In the genomic region with DNA sequence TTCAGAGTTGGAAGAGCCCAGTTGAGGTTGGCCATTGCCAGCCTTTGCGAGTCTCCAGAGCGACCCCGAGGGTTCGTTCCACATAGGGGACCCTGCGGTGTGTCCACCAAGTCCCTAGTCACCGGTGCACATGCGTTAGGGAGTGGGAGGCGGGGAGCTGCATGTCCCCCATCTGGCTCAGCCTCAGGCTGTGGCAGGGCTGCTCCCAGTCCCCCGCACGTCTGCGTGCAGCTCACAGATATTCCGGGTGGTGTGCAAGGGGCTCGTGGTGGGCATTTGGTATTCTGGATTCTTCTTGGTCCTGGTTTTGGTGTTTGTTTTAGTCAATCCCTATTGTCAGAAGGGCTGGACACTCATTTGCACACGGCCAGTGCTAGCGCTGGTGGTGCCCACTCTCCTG, we compare ENCODE assay signal across 24 cellular contexts. TPM values are rescaled to one million over a fixed set of nuclear protein-coding genes. Genes with fewer than 3 reads are reported as not detected.
DNase-seq lines count a peak whose midpoint lies in the region; ATAC-seq, FAIRE-seq and TF ChIP-seq lines count a peak whose summit lies in the region.
"Had no signal": no experiment of that assay in that cellular context is flagged by ENCODE, and none has a peak within 500 bp of the region (broad histone marks: within the 10 kb centered on the region; RNA-seq: fewer than 3 reads in every experiment).

No MANE protein-coding gene starts in this region.

- no TSS peak for BruUV-seq in HepG2 (replicated peaks; lab: Mats Ljungman, UMichigan)

- no peak for TF ChIP-seq POLR2A in HepG2 (IDR thresholded peaks at IDR 0.05; ENCODE audit: insufficient read depth in 1 of 2, low read depth in 2 of 2, low read length in 2 of 2)
- no peak for TF ChIP-seq POLR2A in right lobe of liver (IDR thresholded peaks at IDR 0.05)

- H3K4me2 ChIP-seq in HepG2 (ENCODE audit: low read depth, low read length), result no peak overlapping the region
- H3K4me2 ChIP-seq: BLaER1 had no signal

- no peak for TF ChIP-seq EP300 in HepG2 (IDR thresholded peaks at IDR 0.05; ENCODE audit: low read depth in 2 of 2, low read length in 2 of 2)
- TF ChIP-seq EP300 in HepG2 (CRISPR knock-in tag; IDR thresholded peaks at IDR 0.05; ENCODE audit: borderline replicate concordance), result no peak

- no peak overlapping the region for H2AFZ ChIP-seq in HepG2 (ENCODE audit: low read length)

- no peak overlapping the region for H3K4me3 ChIP-seq in HepG2 (replicated peaks in 1 of 3; ENCODE audit: insufficient read depth in 1 of 3, low read depth in 2 of 3, low read length in 3 of 3)
- no peak overlapping the region for H3K4me3 ChIP-seq in right lobe of liver
- H3K4me3 ChIP-seq: BLaER1 had no signal

- H3K4me1 ChIP-seq in HepG2 (ENCODE audit: insufficient read depth, low read length) (no peaks in the 10 kb centered on the region), right lobe of liver (no peaks in the 10 kb centered on the region)
- H3K4me1 ChIP-seq: BE2C had no signal

- POLR2A ChIA-PET in HepG2 (lab: Yijun Ruan, JAX), result no interaction called here

- H3K79me2 ChIP-seq in HepG2 (ENCODE audit: insufficient read depth, low read length), result no peaks in the 10 kb centered on the region

- H3K9me3 ChIP-seq in HepG2 (ENCODE audit: low read length) (no peaks in the 10 kb centered on the region), right lobe of liver (no peaks in the 10 kb centered on the region)
- H3K9me3 ChIP-seq: BE2C, BLaER1, Caco-2 had no signal

- no peak for TF ChIP-seq CTCF in HepG2 (CRISPR knock-in tag; IDR thresholded peaks at IDR 0.05)
- no peak for TF ChIP-seq CTCF in right lobe of liver (IDR thresholded peaks at IDR 0.05)
- TF ChIP-seq CTCF in VCaP (conservative IDR thresholded peaks at IDR 0.05), result no peak
- no peak for TF ChIP-seq CTCF in progenitor cell of endocrine pancreas (IDR thresholded peaks at IDR 0.05; ENCODE audit: unreplicated experiment)

- FAIRE-seq in HepG2 (lab: Jason Lieb, UNC), result no peak
- FAIRE-seq: A204.1, D721Med, G401.6, GM12891, GM19239 had no signal

- TF ChIP-seq RAD21 in HepG2 (CRISPR knock-in tag; IDR thresholded peaks at IDR 0.05), result no peak

- H4K20me1 ChIP-seq in HepG2 (ENCODE audit: insufficient read depth, low read length), result no peaks in the 10 kb centered on the region; the same call in 1 of the 2 replicates

- H3K36me3 ChIP-seq in HepG2 (replicated peaks in 1 of 2; ENCODE audit: control insufficient read depth in 1 of 2, insufficient read depth in 2 of 2, low read length in 2 of 2) (peaks cover 43 to 79% of the 10 kb centered on the region in 2 experiments), right lobe of liver (peaks cover 6 to 71% (median 45%) of the 10 kb centered on the region in 4 donors)

- H3K4me1 Mint-ChIP-seq in progenitor cell of endocrine pancreas (ENCODE audit: low read depth), result no peaks in the 10 kb centered on the region

- in situ Hi-C loops in HepG2 (cut with HindIII; ENCODE audit: extremely low pct_ligation_motif_present, low pct_unique_long_range_greater_than_20kb), result no loop called here

- CTCF ChIA-PET in HepG2 (lab: Yijun Ruan, JAX; ENCODE audit: low intra/inter-chr PET ratio, low total read pairs), result no interaction called here

- intact Hi-C loops in HepG2 (cut with micrococcal nuclease; ENCODE audit: unreplicated experiment) (no loop called here), right lobe of liver (cut with DNase I) (no loop called here)

- H3K4me3 Mint-ChIP-seq in progenitor cell of endocrine pancreas (ENCODE audit: low read depth), result no peak overlapping the region
- H3K4me3 Mint-ChIP-seq: CD4-positive, alpha-beta T cell; CD8-positive, alpha-beta T cell had no signal

- H3K27me3 ChIP-seq in HepG2 (ENCODE audit: control insufficient read depth in 1 of 2, insufficient read depth in 2 of 2, low read length in 2 of 2) (no peaks in the 10 kb centered on the region), right lobe of liver (no peaks in the 10 kb centered on the region)
- H3K27me3 ChIP-seq: BE2C, BLaER1 had no signal

- H3K36me3 Mint-ChIP-seq in progenitor cell of endocrine pancreas (ENCODE audit: insufficient read depth), result peaks cover 11% of the 10 kb centered on the region

- DNase-seq in HepG2 (ENCODE audit: low spot score), result no peak
- no peak for DNase-seq in right lobe of liver
- no peak for DNase-seq in progenitor cell of endocrine pancreas (ENCODE audit: low spot score, unreplicated experiment)
- DNase-seq: 8988T; ACHN; BE2C; C1 segment of cervical spinal cord; Caco-2; Calu3; CD4-positive, alpha-beta T cell; CD8-positive, alpha-beta T cell; DMS79 treated with DMSO at 0.1 percent for 48 hours; GF-D8 had no signal

- H3K9me3 Mint-ChIP-seq in progenitor cell of endocrine pancreas (ENCODE audit: low read depth), result no peaks in the 10 kb centered on the region
- H3K9me3 Mint-ChIP-seq: CD4-positive, alpha-beta T cell; CD8-positive, alpha-beta T cell had no signal

- H3K27ac Mint-ChIP-seq in progenitor cell of endocrine pancreas, result peak overlapping the region; percentile 59
- H3K27ac Mint-ChIP-seq: CD4-positive, alpha-beta T cell; CD8-positive, alpha-beta T cell had no signal

- WGBS in HepG2 (ENCODE audit: low lambda C conversion rate), result 95% methylated on average over 9 of the region's 15 CpGs
- no CpG with 5 or more reads among the region's 15 CpGs for WGBS in right lobe of liver (ENCODE audit: insufficient coverage, low coverage, low lambda C conversion rate, missing lambda C conversion rate)

- H3K9ac ChIP-seq in HepG2 (ENCODE audit: insufficient read depth, low read depth, low read length), result no peak overlapping the region
- H3K9ac ChIP-seq: BLaER1 had no signal

- H3K27ac ChIP-seq in HepG2 (ENCODE audit: extremely low read length, insufficient read depth, low read length) (no peak overlapping the region), right lobe of liver (no peak overlapping the region), VCaP (peak overlapping the region; percentile 91; the same call in 1 of the 2 replicates)

- H3K27me3 Mint-ChIP-seq in progenitor cell of endocrine pancreas, result no peaks in the 10 kb centered on the region
- H3K27me3 Mint-ChIP-seq: CD4-positive, alpha-beta T cell had no signal

- ATAC-seq in HepG2 (no peak), right lobe of liver (no peak), HG03469 (IDR thresholded peaks at IDR 0.05; ENCODE audit: unreplicated experiment) (no peak), GM19452 (IDR thresholded peaks at IDR 0.05; ENCODE audit: unreplicated experiment) (no peak)
- ATAC-seq: CD8-positive, alpha-beta T cell had no signal

TF ChIP-seq in HepG2, 621 proteins besides CTCF, POLR2A, EP300 and RAD21:
- TF ChIP-seq ZNF274 (CRISPR knock-in tag; IDR thresholded peaks at IDR 0.05) (no peak), ZNF552 (CRISPR knock-in tag; IDR thresholded peaks at IDR 0.05; ENCODE audit: borderline replicate concordance) (no peak), AGO2 (optimal IDR thresholded peaks at IDR 0.05; ENCODE audit: low read depth, low read length) (peak; percentile 13)

RNA-seq across cellular contexts. Expression of a gene that starts 48.8 kb away (rescaled TPM):
- total RNA-seq in HepG2 (2016; rRNA removed; fragmentation: Illumina TruSeq; extraction: Trizol), result not detected in 2 replicates
- total RNA-seq in HepG2 (2016; cell fraction: cytosol; rRNA removed; fragmentation: Illumina TruSeq; extraction: Trizol; ENCODE audit: low read depth), result not detected in 2 replicates
- not detected in 2 replicates for total RNA-seq in HepG2 (2016; cell fraction: insoluble cytoplasmic fraction; rRNA removed; fragmentation: Illumina TruSeq; extraction: Trizol)
- total RNA-seq in HepG2 (2016; cell fraction: membrane; rRNA removed; fragmentation: Illumina TruSeq; extraction: Trizol), result not detected in 2 replicates
- not detected in 2 replicates for total RNA-seq in HepG2 (2016; cell fraction: nucleus; rRNA removed; fragmentation: Illumina TruSeq; extraction: Trizol)
- not detected in 2 replicates for polyA plus RNA-seq in HepG2 (2011; rRNA removed)
- not detected in 2 replicates for polyA plus RNA-seq in HepG2 (2011; cell fraction: cytosol; rRNA removed)
- polyA plus RNA-seq in HepG2 (2011; cell fraction: nucleus; rRNA removed), result not detected in 2 replicates
- 0.03 and 0.08 TPM in 2 replicates for polyA plus RNA-seq in HepG2 (2012)
- not detected in 2 replicates for polyA plus RNA-seq in HepG2 (2016; cell fraction: cytosol; fragmentation: Illumina TruSeq; extraction: Trizol; ENCODE audit: low read depth)
- polyA plus RNA-seq in HepG2 (2016; cell fraction: insoluble cytoplasmic fraction; fragmentation: Illumina TruSeq; extraction: Trizol; ENCODE audit: low read depth), result not detected in 2 replicates
- not detected in 2 replicates for polyA plus RNA-seq in HepG2 (2016; cell fraction: membrane; fragmentation: Illumina TruSeq; extraction: Trizol; ENCODE audit: low read depth)
- polyA plus RNA-seq in HepG2 (2016; cell fraction: nucleus; fragmentation: Illumina TruSeq; extraction: Trizol; ENCODE audit: insufficient read depth, low read depth), result not detected in 2 replicates
- polyA minus RNA-seq in HepG2 (2011; rRNA and poly(A)+ RNA removed; ENCODE audit: low replicate concordance), result not detected in 2 replicates
- not detected in 2 replicates for polyA minus RNA-seq in HepG2 (2011; cell fraction: cytosol; rRNA and poly(A)+ RNA removed)
- not detected in 2 replicates for polyA minus RNA-seq in HepG2 (2011; cell fraction: nucleus; rRNA and poly(A)+ RNA removed)
- 1 to 10 TPM in 2 of 6 experiments, under 1 TPM in 4; 0.31 to 2.1 (median 0.72) TPM for total RNA-seq in right lobe of liver
- total RNA-seq in progenitor cell of endocrine pancreas, result 1.6 and 1.9 TPM in 2 replicates
- total RNA-seq: A673; Caco-2; CD4-positive, alpha-beta T cell; CD8-positive, alpha-beta T cell had no signal
- polyA plus RNA-seq: AG04450 had no signal
